1 cellular context compared by ENCODE assay signal in the genomic region with DNA sequence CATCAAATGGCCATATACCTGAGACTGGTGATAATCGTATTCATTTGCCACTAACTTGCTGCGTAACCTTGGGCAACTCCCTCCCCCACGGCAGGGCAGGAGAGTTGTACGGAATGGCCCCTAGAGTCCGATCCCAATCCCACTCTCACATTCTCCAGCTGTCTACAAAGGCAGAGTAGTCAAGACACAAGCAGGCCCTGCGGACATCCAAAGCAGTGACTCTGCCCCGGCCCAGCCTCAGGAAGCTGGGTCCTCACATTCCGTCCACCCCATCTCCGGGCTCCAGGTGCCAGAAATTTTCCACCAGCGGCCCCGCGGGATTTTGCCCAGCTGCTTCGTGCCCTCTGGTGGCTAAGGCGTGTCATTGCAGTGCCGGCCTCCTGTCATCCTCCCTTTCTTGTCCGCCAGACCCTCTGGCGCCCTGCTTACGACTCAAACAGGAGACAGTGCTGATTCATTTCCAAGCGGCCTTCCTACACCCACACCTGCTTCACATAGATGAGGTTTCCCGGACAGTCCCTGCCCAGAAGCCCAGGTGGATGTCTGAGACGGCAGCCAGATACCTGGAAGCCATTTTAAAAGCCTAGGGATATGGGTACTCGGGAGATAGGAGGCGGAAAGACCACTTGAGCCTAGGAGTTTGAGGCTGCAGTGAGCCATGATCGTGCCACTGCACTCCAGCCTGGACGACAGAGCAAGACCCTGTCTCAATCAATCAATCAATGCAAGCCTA.
TF ChIP-seq lines count a peak whose summit lies in the region.

No MANE protein-coding gene starts in this region.

TF ChIP-seq in HepG2, 621 proteins besides CTCF, POLR2A, EP300 and RAD21 (continued from another document and continues in another):
- TF ChIP-seq KLF16 (CRISPR knock-in tag; IDR thresholded peaks at IDR 0.05) (peak in 1 of 2 experiments; percentile 61; a peak in 1 of 4 replicates), ZNF205 (CRISPR knock-in tag; IDR thresholded peaks at IDR 0.05) (no peak), ZBTB38 (CRISPR knock-in tag; IDR thresholded peaks at IDR 0.05) (peak; percentile 86), ZNF282 (IDR thresholded peaks at IDR 0.05; ENCODE audit: partially characterized antibody) (no peak), FOXA3 (CRISPR knock-in tag; IDR thresholded peaks at IDR 0.05) (peak; percentile 45; the same call in 1 of the 2 replicates), BORCS8-MEF2B (CRISPR knock-in tag; IDR thresholded peaks at IDR 0.05) (peak; percentile 48; the same call in 1 of the 2 replicates), RBM22 (optimal IDR thresholded peaks at IDR 0.05; ENCODE audit: low read length) (no peak), KLF11 (CRISPR knock-in tag; IDR thresholded peaks at IDR 0.05) (0 out of 2 replicates have a peak, but pooled peaks have one; percentile 29), ZNF543 (CRISPR knock-in tag; IDR thresholded peaks at IDR 0.05) (0 out of 2 replicates have a peak, but pooled peaks have one; percentile 58), ZNF451 (CRISPR knock-in tag; IDR thresholded peaks at IDR 0.05) (no peak), GTF3A (CRISPR knock-in tag; conservative IDR thresholded peaks at IDR 0.05) (0 out of 2 replicates have a peak, but pooled peaks have one; percentile 62), ZNF383 (CRISPR knock-in tag; IDR thresholded peaks at IDR 0.05; ENCODE audit: borderline replicate concordance) (no peak), AKAP8 (CRISPR knock-in tag; IDR thresholded peaks at IDR 0.05) (0 out of 2 replicates have a peak, but pooled peaks have one; percentile 54), ZNF33A (CRISPR knock-in tag; IDR thresholded peaks at IDR 0.05; ENCODE audit: borderline replicate concordance) (no peak), SALL2 (CRISPR knock-in tag; IDR thresholded peaks at IDR 0.05) (no peak), ZNF839 (CRISPR knock-in tag; IDR thresholded peaks at IDR 0.05; ENCODE audit: borderline replicate concordance) (no peak), ZNF121 (CRISPR knock-in tag; IDR thresholded peaks at IDR 0.05) (no peak), ZNF747 (CRISPR knock-in tag; IDR thresholded peaks at IDR 0.05; ENCODE audit: borderline replicate concordance) (no peak), EED (CRISPR knock-in tag; IDR thresholded peaks at IDR 0.05) (no peak), HNRNPLL (IDR thresholded peaks at IDR 0.05; ENCODE audit: low read depth, low read length, poor library complexity, severe bottlenecking) (no peak), ZFX (CRISPR knock-in tag; IDR thresholded peaks at IDR 0.05; ENCODE audit: low read depth) (peak; percentile 64), STAG1 (CRISPR knock-in tag; IDR thresholded peaks at IDR 0.05) (peak; percentile 96), ZNF558 (CRISPR knock-in tag; IDR thresholded peaks at IDR 0.05; ENCODE audit: borderline replicate concordance) (no peak), NR2F6 (IDR thresholded peaks at IDR 0.05) (no peak), NR2F6 (CRISPR knock-in tag; IDR thresholded peaks at IDR 0.05) (peak; percentile 53; the same call in 1 of the 2 replicates), ZNF772 (CRISPR knock-in tag; IDR thresholded peaks at IDR 0.05) (no peak), RFXAP (CRISPR knock-in tag; IDR thresholded peaks at IDR 0.05; ENCODE audit: borderline replicate concordance) (no peak), HNRNPUL1 (IDR thresholded peaks at IDR 0.05; ENCODE audit: low read depth, low read length) (no peak), CAMTA2 (CRISPR knock-in tag; IDR thresholded peaks at IDR 0.05; ENCODE audit: borderline replicate concordance) (no peak), ZC3H13 (CRISPR knock-in tag; IDR thresholded peaks at IDR 0.05) (no peak), ZNF713 (CRISPR knock-in tag; IDR thresholded peaks at IDR 0.05) (no peak), KAT2B (IDR thresholded peaks at IDR 0.05; ENCODE audit: borderline replicate concordance, low read depth, low read length) (no peak), THAP11 (CRISPR knock-in tag; IDR thresholded peaks at IDR 0.05) (peak; percentile 41; the same call in 1 of the 2 replicates), ZZZ3 (CRISPR knock-in tag; IDR thresholded peaks at IDR 0.05; ENCODE audit: borderline replicate concordance) (no peak), HHEX (CRISPR knock-in tag; IDR thresholded peaks at IDR 0.05) (no peak)
- TF ChIP-seq, protein P1, sequence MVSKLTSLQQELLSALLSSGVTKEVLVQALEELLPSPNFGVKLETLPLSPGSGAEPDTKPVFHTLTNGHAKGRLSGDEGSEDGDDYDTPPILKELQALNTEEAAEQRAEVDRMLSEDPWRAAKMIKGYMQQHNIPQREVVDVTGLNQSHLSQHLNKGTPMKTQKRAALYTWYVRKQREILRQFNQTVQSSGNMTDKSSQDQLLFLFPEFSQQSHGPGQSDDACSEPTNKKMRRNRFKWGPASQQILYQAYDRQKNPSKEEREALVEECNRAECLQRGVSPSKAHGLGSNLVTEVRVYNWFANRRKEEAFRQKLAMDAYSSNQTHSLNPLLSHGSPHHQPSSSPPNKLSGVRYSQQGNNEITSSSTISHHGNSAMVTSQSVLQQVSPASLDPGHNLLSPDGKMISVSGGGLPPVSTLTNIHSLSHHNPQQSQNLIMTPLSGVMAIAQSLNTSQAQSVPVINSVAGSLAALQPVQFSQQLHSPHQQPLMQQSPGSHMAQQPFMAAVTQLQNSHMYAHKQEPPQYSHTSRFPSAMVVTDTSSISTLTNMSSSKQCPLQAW (CRISPR knock-in tag; IDR thresholded peaks at IDR 0.05) = peak; percentile 54; the same call in 1 of the 2 replicates
- TF ChIP-seq, protein P2, sequence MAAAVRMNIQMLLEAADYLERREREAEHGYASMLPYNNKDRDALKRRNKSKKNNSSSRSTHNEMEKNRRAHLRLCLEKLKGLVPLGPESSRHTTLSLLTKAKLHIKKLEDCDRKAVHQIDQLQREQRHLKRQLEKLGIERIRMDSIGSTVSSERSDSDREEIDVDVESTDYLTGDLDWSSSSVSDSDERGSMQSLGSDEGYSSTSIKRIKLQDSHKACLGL (CRISPR knock-in tag; IDR thresholded peaks at IDR 0.05) = 0 out of 2 replicates have a peak, but pooled peaks have one; percentile 59
- TF ChIP-seq, protein P3, sequence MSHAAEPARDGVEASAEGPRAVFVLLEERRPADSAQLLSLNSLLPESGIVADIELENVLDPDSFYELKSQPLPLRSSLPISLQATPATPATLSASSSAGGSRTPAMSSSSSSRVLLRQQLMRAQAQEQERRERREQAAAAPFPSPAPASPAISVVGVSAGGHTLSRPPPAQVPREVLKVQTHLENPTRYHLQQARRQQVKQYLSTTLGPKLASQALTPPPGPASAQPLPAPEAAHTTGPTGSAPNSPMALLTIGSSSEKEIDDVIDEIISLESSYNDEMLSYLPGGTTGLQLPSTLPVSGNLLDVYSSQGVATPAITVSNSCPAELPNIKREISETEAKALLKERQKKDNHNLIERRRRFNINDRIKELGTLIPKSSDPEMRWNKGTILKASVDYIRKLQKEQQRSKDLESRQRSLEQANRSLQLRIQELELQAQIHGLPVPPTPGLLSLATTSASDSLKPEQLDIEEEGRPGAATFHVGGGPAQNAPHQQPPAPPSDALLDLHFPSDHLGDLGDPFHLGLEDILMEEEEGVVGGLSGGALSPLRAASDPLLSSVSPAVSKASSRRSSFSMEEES (CRISPR knock-in tag; IDR thresholded peaks at IDR 0.05) = 0 out of 2 replicates have a peak, but pooled peaks have one; percentile 5
- TF ChIP-seq, protein P4, sequence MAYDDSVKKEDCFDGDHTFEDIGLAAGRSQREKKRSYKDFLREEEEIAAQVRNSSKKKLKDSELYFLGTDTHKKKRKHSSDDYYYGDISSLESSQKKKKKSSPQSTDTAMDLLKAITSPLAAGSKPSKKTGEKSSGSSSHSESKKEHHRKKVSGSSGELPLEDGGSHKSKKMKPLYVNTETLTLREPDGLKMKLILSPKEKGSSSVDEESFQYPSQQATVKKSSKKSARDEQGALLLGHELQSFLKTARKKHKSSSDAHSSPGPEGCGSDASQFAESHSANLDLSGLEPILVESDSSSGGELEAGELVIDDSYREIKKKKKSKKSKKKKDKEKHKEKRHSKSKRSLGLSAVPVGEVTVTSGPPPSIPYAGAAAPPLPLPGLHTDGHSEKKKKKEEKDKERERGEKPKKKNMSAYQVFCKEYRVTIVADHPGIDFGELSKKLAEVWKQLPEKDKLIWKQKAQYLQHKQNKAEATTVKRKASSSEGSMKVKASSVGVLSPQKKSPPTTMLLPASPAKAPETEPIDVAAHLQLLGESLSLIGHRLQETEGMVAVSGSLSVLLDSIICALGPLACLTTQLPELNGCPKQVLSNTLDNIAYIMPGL (CRISPR knock-in tag; IDR thresholded peaks at IDR 0.05; ENCODE audit: borderline replicate concordance in 1 of 2, low read depth in 1 of 2) = peak in 1 of 2 experiments; percentile 73
- TF ChIP-seq, protein P5, sequence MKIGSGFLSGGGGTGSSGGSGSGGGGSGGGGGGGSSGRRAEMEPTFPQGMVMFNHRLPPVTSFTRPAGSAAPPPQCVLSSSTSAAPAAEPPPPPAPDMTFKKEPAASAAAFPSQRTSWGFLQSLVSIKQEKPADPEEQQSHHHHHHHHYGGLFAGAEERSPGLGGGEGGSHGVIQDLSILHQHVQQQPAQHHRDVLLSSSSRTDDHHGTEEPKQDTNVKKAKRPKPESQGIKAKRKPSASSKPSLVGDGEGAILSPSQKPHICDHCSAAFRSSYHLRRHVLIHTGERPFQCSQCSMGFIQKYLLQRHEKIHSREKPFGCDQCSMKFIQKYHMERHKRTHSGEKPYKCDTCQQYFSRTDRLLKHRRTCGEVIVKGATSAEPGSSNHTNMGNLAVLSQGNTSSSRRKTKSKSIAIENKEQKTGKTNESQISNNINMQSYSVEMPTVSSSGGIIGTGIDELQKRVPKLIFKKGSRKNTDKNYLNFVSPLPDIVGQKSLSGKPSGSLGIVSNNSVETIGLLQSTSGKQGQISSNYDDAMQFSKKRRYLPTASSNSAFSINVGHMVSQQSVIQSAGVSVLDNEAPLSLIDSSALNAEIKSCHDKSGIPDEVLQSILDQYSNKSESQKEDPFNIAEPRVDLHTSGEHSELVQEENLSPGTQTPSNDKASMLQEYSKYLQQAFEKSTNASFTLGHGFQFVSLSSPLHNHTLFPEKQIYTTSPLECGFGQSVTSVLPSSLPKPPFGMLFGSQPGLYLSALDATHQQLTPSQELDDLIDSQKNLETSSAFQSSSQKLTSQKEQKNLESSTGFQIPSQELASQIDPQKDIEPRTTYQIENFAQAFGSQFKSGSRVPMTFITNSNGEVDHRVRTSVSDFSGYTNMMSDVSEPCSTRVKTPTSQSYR (CRISPR knock-in tag; IDR thresholded peaks at IDR 0.05; ENCODE audit: borderline replicate concordance) = peak; percentile 12; the same call in 1 of the 2 replicates
- TF ChIP-seq, protein P6, sequence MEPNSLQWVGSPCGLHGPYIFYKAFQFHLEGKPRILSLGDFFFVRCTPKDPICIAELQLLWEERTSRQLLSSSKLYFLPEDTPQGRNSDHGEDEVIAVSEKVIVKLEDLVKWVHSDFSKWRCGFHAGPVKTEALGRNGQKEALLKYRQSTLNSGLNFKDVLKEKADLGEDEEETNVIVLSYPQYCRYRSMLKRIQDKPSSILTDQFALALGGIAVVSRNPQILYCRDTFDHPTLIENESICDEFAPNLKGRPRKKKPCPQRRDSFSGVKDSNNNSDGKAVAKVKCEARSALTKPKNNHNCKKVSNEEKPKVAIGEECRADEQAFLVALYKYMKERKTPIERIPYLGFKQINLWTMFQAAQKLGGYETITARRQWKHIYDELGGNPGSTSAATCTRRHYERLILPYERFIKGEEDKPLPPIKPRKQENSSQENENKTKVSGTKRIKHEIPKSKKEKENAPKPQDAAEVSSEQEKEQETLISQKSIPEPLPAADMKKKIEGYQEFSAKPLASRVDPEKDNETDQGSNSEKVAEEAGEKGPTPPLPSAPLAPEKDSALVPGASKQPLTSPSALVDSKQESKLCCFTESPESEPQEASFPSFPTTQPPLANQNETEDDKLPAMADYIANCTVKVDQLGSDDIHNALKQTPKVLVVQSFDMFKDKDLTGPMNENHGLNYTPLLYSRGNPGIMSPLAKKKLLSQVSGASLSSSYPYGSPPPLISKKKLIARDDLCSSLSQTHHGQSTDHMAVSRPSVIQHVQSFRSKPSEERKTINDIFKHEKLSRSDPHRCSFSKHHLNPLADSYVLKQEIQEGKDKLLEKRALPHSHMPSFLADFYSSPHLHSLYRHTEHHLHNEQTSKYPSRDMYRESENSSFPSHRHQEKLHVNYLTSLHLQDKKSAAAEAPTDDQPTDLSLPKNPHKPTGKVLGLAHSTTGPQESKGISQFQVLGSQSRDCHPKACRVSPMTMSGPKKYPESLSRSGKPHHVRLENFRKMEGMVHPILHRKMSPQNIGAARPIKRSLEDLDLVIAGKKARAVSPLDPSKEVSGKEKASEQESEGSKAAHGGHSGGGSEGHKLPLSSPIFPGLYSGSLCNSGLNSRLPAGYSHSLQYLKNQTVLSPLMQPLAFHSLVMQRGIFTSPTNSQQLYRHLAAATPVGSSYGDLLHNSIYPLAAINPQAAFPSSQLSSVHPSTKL (CRISPR knock-in tag; IDR thresholded peaks at IDR 0.05) = peak; percentile 65
- TF ChIP-seq, protein P7, sequence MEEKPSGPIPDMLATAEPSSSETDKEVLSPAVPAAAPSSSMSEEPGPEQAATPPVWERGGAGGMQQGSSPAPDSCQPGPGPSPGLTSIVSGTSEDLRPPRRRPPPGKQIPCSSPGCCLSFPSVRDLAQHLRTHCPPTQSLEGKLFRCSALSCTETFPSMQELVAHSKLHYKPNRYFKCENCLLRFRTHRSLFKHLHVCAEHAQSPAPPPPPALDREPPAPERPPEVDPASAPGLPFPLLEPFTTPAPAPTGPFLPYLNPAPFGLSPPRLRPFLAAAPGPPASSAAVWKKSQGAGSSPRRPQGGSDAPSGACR (CRISPR knock-in tag; IDR thresholded peaks at IDR 0.05) = no peak
- TF ChIP-seq, protein P8, sequence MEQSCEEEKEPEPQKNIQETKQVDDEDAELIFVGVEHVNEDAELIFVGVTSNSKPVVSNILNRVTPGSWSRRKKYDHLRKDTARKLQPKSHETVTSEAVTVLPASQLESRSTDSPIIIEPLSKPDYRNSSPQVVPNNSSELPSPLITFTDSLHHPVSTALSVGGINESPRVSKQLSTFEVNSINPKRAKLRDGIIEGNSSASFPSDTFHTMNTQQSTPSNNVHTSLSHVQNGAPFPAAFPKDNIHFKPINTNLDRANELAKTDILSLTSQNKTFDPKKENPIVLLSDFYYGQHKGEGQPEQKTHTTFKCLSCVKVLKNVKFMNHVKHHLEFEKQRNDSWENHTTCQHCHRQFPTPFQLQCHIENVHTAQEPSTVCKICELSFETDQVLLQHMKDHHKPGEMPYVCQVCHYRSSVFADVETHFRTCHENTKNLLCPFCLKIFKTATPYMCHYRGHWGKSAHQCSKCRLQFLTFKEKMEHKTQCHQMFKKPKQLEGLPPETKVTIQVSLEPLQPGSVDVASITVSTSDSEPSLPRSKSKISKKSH (CRISPR knock-in tag; IDR thresholded peaks at IDR 0.05; ENCODE audit: borderline replicate concordance) = 0 out of 2 replicates have a peak, but pooled peaks have one; percentile 27
- TF ChIP-seq, protein P9, sequence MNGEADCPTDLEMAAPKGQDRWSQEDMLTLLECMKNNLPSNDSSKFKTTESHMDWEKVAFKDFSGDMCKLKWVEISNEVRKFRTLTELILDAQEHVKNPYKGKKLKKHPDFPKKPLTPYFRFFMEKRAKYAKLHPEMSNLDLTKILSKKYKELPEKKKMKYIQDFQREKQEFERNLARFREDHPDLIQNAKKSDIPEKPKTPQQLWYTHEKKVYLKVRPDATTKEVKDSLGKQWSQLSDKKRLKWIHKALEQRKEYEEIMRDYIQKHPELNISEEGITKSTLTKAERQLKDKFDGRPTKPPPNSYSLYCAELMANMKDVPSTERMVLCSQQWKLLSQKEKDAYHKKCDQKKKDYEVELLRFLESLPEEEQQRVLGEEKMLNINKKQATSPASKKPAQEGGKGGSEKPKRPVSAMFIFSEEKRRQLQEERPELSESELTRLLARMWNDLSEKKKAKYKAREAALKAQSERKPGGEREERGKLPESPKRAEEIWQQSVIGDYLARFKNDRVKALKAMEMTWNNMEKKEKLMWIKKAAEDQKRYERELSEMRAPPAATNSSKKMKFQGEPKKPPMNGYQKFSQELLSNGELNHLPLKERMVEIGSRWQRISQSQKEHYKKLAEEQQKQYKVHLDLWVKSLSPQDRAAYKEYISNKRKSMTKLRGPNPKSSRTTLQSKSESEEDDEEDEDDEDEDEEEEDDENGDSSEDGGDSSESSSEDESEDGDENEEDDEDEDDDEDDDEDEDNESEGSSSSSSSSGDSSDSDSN (CRISPR knock-in tag; IDR thresholded peaks at IDR 0.05) = 0 out of 2 replicates have a peak, but pooled peaks have one; percentile 45
